In the genomic region with DNA sequence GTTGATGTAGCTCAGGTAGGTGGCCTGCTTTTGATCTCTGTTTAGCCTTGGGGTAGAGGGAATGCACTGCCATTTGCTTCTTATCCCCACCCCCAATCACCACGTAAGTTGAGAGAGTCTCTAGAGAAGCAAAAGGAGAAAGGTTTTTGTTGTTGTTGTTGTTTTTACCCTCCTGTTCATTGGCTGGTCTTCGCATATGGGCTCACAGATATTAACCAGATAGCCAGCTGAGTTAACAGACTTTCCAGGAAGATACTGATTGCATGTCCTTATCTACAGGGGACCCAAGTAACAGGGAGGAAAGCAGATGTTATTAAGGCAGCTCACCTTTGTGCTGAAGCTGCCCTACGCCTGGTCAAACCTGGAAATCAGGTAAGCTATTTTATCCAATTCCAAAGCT, we compare ENCODE assay signal across 18 cellular contexts. TPM values are rescaled to one million over a fixed set of nuclear protein-coding genes. Genes with fewer than 3 reads are reported as not detected.
DNase-seq lines count a peak whose midpoint lies in the region; ATAC-seq and TF ChIP-seq lines count a peak whose summit lies in the region.
"Had no signal": no experiment of that assay in that cellular context is flagged by ENCODE, and none has a peak within 500 bp of the region (broad histone marks: within the 10 kb centered on the region; RNA-seq: fewer than 3 reads in every experiment).

No MANE protein-coding gene starts in this region.

- H3K4me1 ChIP-seq in HEK293 (ENCODE audit: control insufficient read depth, insufficient read depth, low read length) (0 out of 2 replicates have a peak, but pooled peaks cover 2% of the 10 kb centered on the region), Caco-2 (peaks cover 15% of the 10 kb centered on the region)

- peaks cover 46% of the 10 kb centered on the region for H3K4me1 Mint-ChIP-seq in activated T-cell treated with anti-CD3 and anti-CD28 coated beads, Interleukin-2, amount 50 U/mL, for 24 hours (ENCODE audit: low read depth)
- H3K4me1 Mint-ChIP-seq in activated T-helper 2 cell treated with anti-CD3 and anti-CD28 coated beads, Interferon-gamma antibody, Interleukin-2, Interleukin-4, amounts not matched to agents 10 μg/mL and 5 μg/mL and 100 μg/mL, durations not matched to agents 14 hours and 24 hours and 36 hours (ENCODE audit: low read depth): peaks cover 40% of the 10 kb centered on the region
- H3K4me1 Mint-ChIP-seq in nephron: peaks cover 32% of the 10 kb centered on the region
- peaks cover 9% of the 10 kb centered on the region for H3K4me1 Mint-ChIP-seq in Caco-2 (ENCODE audit: low read depth, unreplicated experiment)
- H3K4me1 Mint-ChIP-seq in immature natural killer cell: peaks cover 43 to 47% of the 10 kb centered on the region in 2 donors

- H3K27ac ChIP-seq in HEK293 (ENCODE audit: extremely low read depth, low read depth, low read length): peak overlapping the region; percentile 12; the same call in 1 of the 2 replicates
- H3K27ac ChIP-seq: neural progenitor cell, uterus had no signal

- intact Hi-C loops in activated T-helper 2 cell treated with anti-CD3 and anti-CD28 coated beads, Interferon-gamma antibody, Interleukin-2, Interleukin-4, amounts not matched to agents 10 μg/mL and 5 μg/mL and 100 μg/mL, durations not matched to agents 14 hours and 24 hours and 36 hours (cut with micrococcal nuclease): no loop called here
- intact Hi-C loops in Caco-2 (cut with micrococcal nuclease; ENCODE audit: unreplicated experiment): no loop called here

- BruUV-seq in Caco-2 (replicated peaks; lab: Mats Ljungman, UMichigan): no TSS peak

- H3K27ac Mint-ChIP-seq in activated T-cell treated with anti-CD3 and anti-CD28 coated beads, Interleukin-2, amount 50 U/mL, for 24 hours: peak overlapping the region; percentile 80
- peak overlapping the region; percentile 59 for H3K27ac Mint-ChIP-seq in activated T-helper 2 cell treated with anti-CD3 and anti-CD28 coated beads, Interferon-gamma antibody, Interleukin-2, Interleukin-4, amounts not matched to agents 10 μg/mL and 5 μg/mL and 100 μg/mL, durations not matched to agents 14 hours and 24 hours and 36 hours
- H3K27ac Mint-ChIP-seq in nephron: no peak overlapping the region
- H3K27ac Mint-ChIP-seq in Caco-2 (ENCODE audit: unreplicated experiment): no peak overlapping the region
- peak overlapping the region in 2 of 6 donors; percentile 31 to 75 for H3K27ac Mint-ChIP-seq in immature natural killer cell
- H3K27ac Mint-ChIP-seq: neural progenitor cell had no signal

- H3K36me3 Mint-ChIP-seq in activated T-cell treated with anti-CD3 and anti-CD28 coated beads, Interleukin-2, amount 50 U/mL, for 24 hours (ENCODE audit: low read depth): peaks cover 82% of the 10 kb centered on the region
- H3K36me3 Mint-ChIP-seq in activated T-helper 2 cell treated with anti-CD3 and anti-CD28 coated beads, Interferon-gamma antibody, Interleukin-2, Interleukin-4, amounts not matched to agents 10 μg/mL and 5 μg/mL and 100 μg/mL, durations not matched to agents 14 hours and 24 hours and 36 hours (ENCODE audit: low read depth): peaks cover 75% of the 10 kb centered on the region
- peaks cover 55% of the 10 kb centered on the region for H3K36me3 Mint-ChIP-seq in nephron (ENCODE audit: low read depth)
- peaks cover 84% of the 10 kb centered on the region for H3K36me3 Mint-ChIP-seq in Caco-2 (ENCODE audit: insufficient read depth, unreplicated experiment)
- peaks cover 13 to 36% (median 16%) of the 10 kb centered on the region in 3 donors for H3K36me3 Mint-ChIP-seq in immature natural killer cell

- ATAC-seq in esophagus mucosa: no peak
- ATAC-seq: T-helper 17 cell had no signal

- H3K9me3 ChIP-seq in HEK293 (ENCODE audit: control insufficient read depth, insufficient read depth, low read depth, low read length) (no peaks in the 10 kb centered on the region), Caco-2 (no peaks in the 10 kb centered on the region)
- H3K9me3 ChIP-seq: uterus had no signal

- no peak for DNase-seq in activated T-cell treated with anti-CD3 and anti-CD28 coated beads, Interleukin-2, amount 50 U/mL, for 24 hours
- DNase-seq in activated T-cell treated with anti-CD3 and anti-CD28 coated beads, Interleukin-2, amount 50 U/mL, for 48 hours: no peak
- no peak for DNase-seq in activated T-helper 2 cell treated with anti-CD3 and anti-CD28 coated beads, Interferon-gamma antibody, Interleukin-2, Interleukin-4, amounts not matched to agents 10 μg/mL and 5 μg/mL and 100 μg/mL, durations not matched to agents 14 hours and 24 hours and 36 hours (ENCODE audit: low spot score)
- DNase-seq in Caco-2 (no peak), immature natural killer cell (no peak)
- DNase-seq: activated CD4-positive, alpha-beta T cell treated with anti-CD3 and anti-CD28 coated beads for 1 hour; activated effector memory CD4-positive, alpha-beta T cell treated with Interleukin-2 at 50 U/mL for 16 hours; dermis blood vessel endothelial cell; NCI-H1694 treated with DMSO at 0.1 percent for 48 hours; SHP77; T-helper 17 cell; uterus had no signal

- POLR2A ChIA-PET in HEK293 (lab: Yijun Ruan, JAX): interaction anchor here (0.7 to 3.1 kb wide), 4 partner anchors 8 to 134 kb away, joined by 3 to 16 read pairs (median 3); a partner anchor contains a TSS
- POLR2A ChIA-PET in Caco-2 (lab: Charles Lee): no interaction called here

- H3K27me3 ChIP-seq in Caco-2 (replicated peaks; ENCODE audit: control insufficient read depth, insufficient read depth, low read length): no peaks in the 10 kb centered on the region; the same call in 1 of the 2 replicates
- H3K27me3 ChIP-seq: neural progenitor cell, uterus had no signal

- H3K36me3 ChIP-seq in HEK293 (ENCODE audit: control insufficient read depth in 2 of 2, insufficient read depth in 1 of 2, low read length in 2 of 2) (peaks cover 50 to 69% of the 10 kb centered on the region in 2 experiments), Caco-2 (ENCODE audit: control insufficient read depth, insufficient read depth, low read length) (peaks cover 1% of the 10 kb centered on the region)
- H3K36me3 ChIP-seq: uterus had no signal

- no peaks in the 10 kb centered on the region for H3K9me3 Mint-ChIP-seq in activated T-cell treated with anti-CD3 and anti-CD28 coated beads, Interleukin-2, amount 50 U/mL, for 24 hours
- H3K9me3 Mint-ChIP-seq in activated T-helper 2 cell treated with anti-CD3 and anti-CD28 coated beads, Interferon-gamma antibody, Interleukin-2, Interleukin-4, amounts not matched to agents 10 μg/mL and 5 μg/mL and 100 μg/mL, durations not matched to agents 14 hours and 24 hours and 36 hours: no peaks in the 10 kb centered on the region
- no peaks in the 10 kb centered on the region for H3K9me3 Mint-ChIP-seq in nephron
- no peaks in the 10 kb centered on the region for H3K9me3 Mint-ChIP-seq in Caco-2 (ENCODE audit: unreplicated experiment)
- no peaks in the 10 kb centered on the region for H3K9me3 Mint-ChIP-seq in immature natural killer cell
- H3K9me3 Mint-ChIP-seq: neural progenitor cell had no signal

- CTCF ChIA-PET in HEK293 (lab: Yijun Ruan, JAX) (interaction anchor here (1.0 to 2.2 kb wide), 4 partner anchors 11 to 369 kb away, joined by 3 to 9 read pairs (median 3); a partner anchor contains a TSS), Caco-2 (lab: Charles Lee) (interaction anchor here (0.6 kb wide), 1 partner anchor 11 kb away, joined by 5 read pairs; no protein-coding TSS in a partner anchor)

- no peaks in the 10 kb centered on the region for H3K27me3 Mint-ChIP-seq in activated T-cell treated with anti-CD3 and anti-CD28 coated beads, Interleukin-2, amount 50 U/mL, for 24 hours
- no peaks in the 10 kb centered on the region for H3K27me3 Mint-ChIP-seq in activated T-helper 2 cell treated with anti-CD3 and anti-CD28 coated beads, Interferon-gamma antibody, Interleukin-2, Interleukin-4, amounts not matched to agents 10 μg/mL and 5 μg/mL and 100 μg/mL, durations not matched to agents 14 hours and 24 hours and 36 hours (ENCODE audit: low read depth)
- H3K27me3 Mint-ChIP-seq in nephron (ENCODE audit: low read depth) (no peaks in the 10 kb centered on the region), Caco-2 (ENCODE audit: insufficient read depth, unreplicated experiment) (no peaks in the 10 kb centered on the region), immature natural killer cell (ENCODE audit: low read depth in 3 of 3) (peaks cover 4 to 9% (median 7%) of the 10 kb centered on the region in 3 donors)
- H3K27me3 Mint-ChIP-seq: T-helper 17 cell had no signal

- H3K4me3 ChIP-seq in HEK293 (ENCODE audit: low read depth, low read length) (no peak overlapping the region), Caco-2 (ENCODE audit: low read depth, low read length) (no peak overlapping the region)
- H3K4me3 ChIP-seq: lung, neural progenitor cell, uterus had no signal

- no peak for TF ChIP-seq CTCF in HEK293 (tag by site-specific recombination; IDR thresholded peaks at IDR 0.05)
- no peak for TF ChIP-seq CTCF in nephron (IDR thresholded peaks at IDR 0.05; ENCODE audit: unreplicated experiment in 3 of 3)
- TF ChIP-seq CTCF in Caco-2 (IDR thresholded peaks at IDR 0.05; ENCODE audit: insufficient read depth in 1 of 2, low read depth in 1 of 2, low read length in 1 of 2, severe bottlenecking in 1 of 2, unreplicated experiment in 1 of 2): no peak

- peak overlapping the region; percentile 100 for H3K4me3 Mint-ChIP-seq in activated T-cell treated with anti-CD3 and anti-CD28 coated beads, Interleukin-2, amount 50 U/mL, for 24 hours
- peak overlapping the region; percentile 92 for H3K4me3 Mint-ChIP-seq in activated T-helper 2 cell treated with anti-CD3 and anti-CD28 coated beads, Interferon-gamma antibody, Interleukin-2, Interleukin-4, amounts not matched to agents 10 μg/mL and 5 μg/mL and 100 μg/mL, durations not matched to agents 14 hours and 24 hours and 36 hours (ENCODE audit: low read depth)
- peak overlapping the region; percentile 46 to 68 (median 54) for H3K4me3 Mint-ChIP-seq in nephron
- H3K4me3 Mint-ChIP-seq in Caco-2 (ENCODE audit: unreplicated experiment): no peak overlapping the region
- no peak overlapping the region for H3K4me3 Mint-ChIP-seq in immature natural killer cell
- H3K4me3 Mint-ChIP-seq: T-helper 17 cell had no signal

RNA-seq across cellular contexts. Expression of a gene that starts 2.9 kb away (rescaled TPM):
- 356 and 364 TPM in 2 replicates for total RNA-seq in activated T-helper 2 cell treated with anti-CD3 and anti-CD28 coated beads, Interferon-gamma antibody, Interleukin-2, Interleukin-4, amounts not matched to agents 10 μg/mL and 5 μg/mL and 100 μg/mL, durations not matched to agents 14 hours and 24 hours and 36 hours
- 178 and 190 TPM in 2 replicates for total RNA-seq in Caco-2 (2022)
- 125 TPM for total RNA-seq in esophagus mucosa
- 100 to 1,000 TPM; 192 to 222 (median 214) TPM for polyA plus RNA-seq in immature natural killer cell

RNA-seq across cellular contexts. Expression of a gene that starts 9.2 kb away (rescaled TPM):
- total RNA-seq in activated T-helper 2 cell treated with anti-CD3 and anti-CD28 coated beads, Interferon-gamma antibody, Interleukin-2, Interleukin-4, amounts not matched to agents 10 μg/mL and 5 μg/mL and 100 μg/mL, durations not matched to agents 14 hours and 24 hours and 36 hours: 3,925 and 4,057 TPM in 2 replicates
- total RNA-seq in Caco-2 (2022) (3,009 and 3,051 TPM in 2 replicates), esophagus mucosa (4,992 TPM)
- 1,000 to 10,000 TPM; 2,591 to 7,233 (median 3,803) TPM for polyA plus RNA-seq in immature natural killer cell

RNA-seq across cellular contexts. Expression of a gene that starts 10.8 kb away (rescaled TPM):
- 7.7 and 9.2 TPM in 2 replicates for total RNA-seq in activated T-helper 2 cell treated with anti-CD3 and anti-CD28 coated beads, Interferon-gamma antibody, Interleukin-2, Interleukin-4, amounts not matched to agents 10 μg/mL and 5 μg/mL and 100 μg/mL, durations not matched to agents 14 hours and 24 hours and 36 hours
- total RNA-seq in Caco-2 (2022): 3.5 and 4.4 TPM in 2 replicates
- total RNA-seq in esophagus mucosa: 1.8 TPM
- 1 to 10 TPM in 2 of 3 donors, under 1 TPM in 1; 0.86 to 4.2 (median 1.3) TPM for polyA plus RNA-seq in immature natural killer cell

RNA-seq across cellular contexts. Expression of a gene that starts 20.8 kb away (rescaled TPM):
- total RNA-seq in activated T-helper 2 cell treated with anti-CD3 and anti-CD28 coated beads, Interferon-gamma antibody, Interleukin-2, Interleukin-4, amounts not matched to agents 10 μg/mL and 5 μg/mL and 100 μg/mL, durations not matched to agents 14 hours and 24 hours and 36 hours: 154 TPM in 2 replicates
- total RNA-seq in Caco-2 (2022): 70.4 and 79.0 TPM in 2 replicates
- 48.8 TPM for total RNA-seq in esophagus mucosa
- polyA plus RNA-seq in immature natural killer cell: 100 to 1,000 TPM; 217 to 502 (median 273) TPM

RNA-seq across cellular contexts. Expression of a gene that starts 27.3 kb away (rescaled TPM):
- 0.11 and 0.71 TPM in 2 replicates for total RNA-seq in activated T-helper 2 cell treated with anti-CD3 and anti-CD28 coated beads, Interferon-gamma antibody, Interleukin-2, Interleukin-4, amounts not matched to agents 10 μg/mL and 5 μg/mL and 100 μg/mL, durations not matched to agents 14 hours and 24 hours and 36 hours
- total RNA-seq in Caco-2 (2022): 101 and 109 TPM in 2 replicates
- 68.1 TPM for total RNA-seq in esophagus mucosa
- not detected for polyA plus RNA-seq in immature natural killer cell
- total RNA-seq: glomerular endothelial cell had no signal

Comparison
In these comparisons a context has a peak if more than half of its experiments do, and no peak if none do; other contexts are left out.
1. H3K27ac Mint-ChIP-seq: peak in activated T-cell treated with anti-CD3 and anti-CD28 coated beads, Interleukin-2, amount 50 U/mL, for 24 hours (single experiment) and activated T-helper 2 cell treated with anti-CD3 and anti-CD28 coated beads, Interferon-gamma antibody, Interleukin-2, Interleukin-4, amounts not matched to agents 10 μg/mL and 5 μg/mL and 100 μg/mL, durations not matched to agents 14 hours and 24 hours and 36 hours (single experiment); none in nephron (0 of 3) and Caco-2 (single experiment).
2. H3K4me3 Mint-ChIP-seq: peak in activated T-cell treated with anti-CD3 and anti-CD28 coated beads, Interleukin-2, amount 50 U/mL, for 24 hours (single experiment), activated T-helper 2 cell treated with anti-CD3 and anti-CD28 coated beads, Interferon-gamma antibody, Interleukin-2, Interleukin-4, amounts not matched to agents 10 μg/mL and 5 μg/mL and 100 μg/mL, durations not matched to agents 14 hours and 24 hours and 36 hours (single experiment) and nephron (3 of 3); none in Caco-2 (single experiment) and immature natural killer cell (0 of 5).